In the genomic region with DNA sequence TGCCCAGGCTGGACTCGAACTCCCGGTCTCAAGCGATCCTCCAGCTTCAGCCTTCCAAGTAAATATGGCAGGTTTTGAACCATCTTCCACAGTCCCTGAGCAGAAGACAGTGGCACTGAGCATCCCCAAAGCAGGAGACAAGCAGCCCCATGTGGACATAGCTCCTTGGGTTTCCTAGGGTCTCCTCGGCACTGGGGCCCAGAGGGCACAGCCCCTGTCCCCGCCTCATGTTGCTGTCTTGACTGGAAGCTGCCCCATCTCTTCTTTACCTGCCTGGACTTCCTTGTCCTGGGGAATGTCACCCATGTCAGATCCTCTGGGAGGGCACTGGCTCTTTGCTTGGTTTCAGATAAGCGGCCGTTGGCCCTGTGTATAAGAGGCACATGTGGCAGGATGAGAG, we compare ENCODE assay signal across 29 cellular contexts.
"Had no signal": no experiment of that assay in that cellular context is flagged by ENCODE, and none has a peak within 500 bp of the region (broad histone marks: within the 10 kb centered on the region; RNA-seq: fewer than 3 reads in every experiment).

No MANE protein-coding gene starts in this region.

- H3K9me3 Mint-ChIP-seq: naive thymus-derived CD4-positive, alpha-beta T cell; natural killer cell; nephron progenitor cell; neural crest cell; stimulated activated memory B cell treated with anti-CD40 and anti-IgM and Interleukin-4, amounts not matched to agents 10 μg/mL and 1 μg/mL and 100 μg/mL, for 72 hours; stimulated activated naive CD8-positive, alpha-beta T cell treated with anti-CD3 and anti-CD28 coated beads, Interleukin-15, amount 100 ng/mL, for 72 hours had no signal

- H3K9ac ChIP-seq: parathyroid adenoma had no signal

- H3K27ac Mint-ChIP-seq: naive thymus-derived CD4-positive, alpha-beta T cell; natural killer cell; nephron progenitor cell; progenitor cell of endocrine pancreas; stimulated activated memory B cell treated with anti-CD40 and anti-IgM and Interleukin-4, amounts not matched to agents 10 μg/mL and 1 μg/mL and 100 μg/mL, for 72 hours; stimulated activated naive CD8-positive, alpha-beta T cell treated with anti-CD3 and anti-CD28 coated beads, Interleukin-15, amount 100 ng/mL, for 72 hours had no signal

- H3K36me3 Mint-ChIP-seq: naive thymus-derived CD4-positive, alpha-beta T cell; natural killer cell; stimulated activated memory B cell treated with anti-CD40 and anti-IgM and Interleukin-4, amounts not matched to agents 10 μg/mL and 1 μg/mL and 100 μg/mL, for 72 hours had no signal

- ATAC-seq: naive thymus-derived CD4-positive, alpha-beta T cell; natural killer cell; psoas muscle; right cardiac atrium; sciatic nerve; stimulated activated memory B cell treated with anti-CD40 and anti-IgM and Interleukin-4, amounts not matched to agents 10 μg/mL and 1 μg/mL and 100 μg/mL, for 72 hours; stimulated activated naive CD8-positive, alpha-beta T cell treated with anti-CD3 and anti-CD28 coated beads, Interleukin-15, amount 100 ng/mL, for 72 hours; stimulated activated naive CD8-positive, alpha-beta T cell treated with anti-CD3 and anti-CD28 coated beads, Interleukin-15, Interleukin-2, amounts not matched to agents 100 U/mL and 50 U/mL, for 24 hours had no signal

- H3K4me1 Mint-ChIP-seq: stimulated activated memory B cell treated with anti-CD40 and anti-IgM and Interleukin-4, amounts not matched to agents 10 μg/mL and 1 μg/mL and 100 μg/mL, for 72 hours; stimulated activated naive CD8-positive, alpha-beta T cell treated with anti-CD3 and anti-CD28 coated beads, Interleukin-15, amount 100 ng/mL, for 72 hours had no signal

- H3K9me3 ChIP-seq: ovary, psoas muscle, spleen, suprapubic skin, testis, tibial artery, transverse colon, upper lobe of left lung had no signal

- H3K27me3 Mint-ChIP-seq: progenitor cell of endocrine pancreas; stimulated activated naive CD8-positive, alpha-beta T cell treated with anti-CD3 and anti-CD28 coated beads, Interleukin-15, amount 100 ng/mL, for 72 hours had no signal

- DNase-seq: naive thymus-derived CD4-positive, alpha-beta T cell; natural killer cell; nephron progenitor cell; occipital lobe; ovary; psoas muscle; right cardiac atrium; spleen; stimulated activated CD4-positive, alpha-beta T cell treated with anti-CD3 and anti-CD28 coated beads, Interleukin-12 subunit alpha, Interleukin-12 subunit beta, amount 100 ng/mL, for 4 hours; stimulated activated CD4-positive, alpha-beta T cell treated with anti-CD3 and anti-CD28 coated beads, Interleukin-1b, Interleukin-23, amount 100 ng/mL, for 48 hours; stimulated activated CD4-positive, alpha-beta T cell treated with anti-CD3 and anti-CD28 coated beads, Interleukin-4, amount 100 ng/mL, for 1 hour; stimulated activated CD4-positive, alpha-beta T cell treated with anti-CD3 and anti-CD28 coated beads, Interleukin-4, amount 100 ng/mL, for 4 hours; stimulated activated CD8-positive, alpha-beta memory T cell treated with anti-CD3 and anti-CD28 coated beads, Interleukin-4, amount 100 ng/mL, for 48 hours; stimulated activated naive CD4-positive, alpha-beta T cell; stimulated activated naive CD8-positive, alpha-beta T cell treated with anti-CD3 and anti-CD28 coated beads, Interleukin-15, amount 100 ng/mL, for 72 hours; stimulated activated naive CD8-positive, alpha-beta T cell treated with anti-CD3 and anti-CD28 coated beads, Interleukin-15, Interleukin-2, amounts not matched to agents 100 U/mL and 50 U/mL, for 24 hours; substantia nigra; testis; transverse colon; upper lobe of left lung had no signal

- H2AFZ ChIP-seq: parathyroid adenoma had no signal

- H3K27me3 ChIP-seq: ovary, spleen, suprapubic skin, testis, tibial artery, transverse colon, upper lobe of left lung had no signal

- H3K4me3 Mint-ChIP-seq: naive thymus-derived CD4-positive, alpha-beta T cell; natural killer cell; nephron progenitor cell; neural crest cell; stimulated activated memory B cell treated with anti-CD40 and anti-IgM and Interleukin-4, amounts not matched to agents 10 μg/mL and 1 μg/mL and 100 μg/mL, for 72 hours; stimulated activated naive CD8-positive, alpha-beta T cell treated with anti-CD3 and anti-CD28 coated beads, Interleukin-15, amount 100 ng/mL, for 72 hours had no signal

- H3K4me3 ChIP-seq: ovary, psoas muscle, skin epidermis, smooth muscle cell, spleen, suprapubic skin, testis, tibial artery, transverse colon, upper lobe of left lung had no signal

- H3K36me3 ChIP-seq: ovary, spleen, suprapubic skin, tibial artery, transverse colon, upper lobe of left lung had no signal

- H3K79me2 ChIP-seq: parathyroid adenoma had no signal

- H3K4me1 ChIP-seq: parathyroid adenoma, psoas muscle, suprapubic skin, testis, transverse colon, upper lobe of left lung had no signal

- H3K27ac ChIP-seq: ovary, parathyroid adenoma, psoas muscle, skin epidermis, spleen, suprapubic skin, testis, tibial artery, transverse colon, upper lobe of left lung had no signal

- H3K4me2 ChIP-seq: smooth muscle cell had no signal
